In genomic region chr10:17094844-17095243, GRCh38 we compare ENCODE assay signal across 31 cellular contexts.
"Had no signal": no experiment of that assay in that cellular context is flagged by ENCODE, and none has a peak within 500 bp of the region (broad histone marks: within the 10 kb centered on the region; RNA-seq: fewer than 3 reads in every experiment).

No MANE protein-coding gene starts in this region.

- H3K27ac ChIP-seq: ascending aorta, cardiac muscle cell, VCaP had no signal

- H3K36me3 ChIP-seq: ascending aorta, cardiac muscle cell had no signal

- H3K9me3 ChIP-seq: ascending aorta had no signal

- H3K4me3 ChIP-seq: ascending aorta, cardiac muscle cell had no signal

- DNase-seq: activated CD4-positive, alpha-beta memory T cell treated with anti-CD3 and anti-CD28 coated beads, Interleukin-2, amount 10 ng/mL, durations not matched to agents 7 days and 5 days; activated CD4-positive, alpha-beta T cell treated with anti-CD3 and anti-CD28 coated beads for 1 hour; activated CD4-positive, alpha-beta T cell treated with anti-CD3 and anti-CD28 coated beads for 36 hours; activated CD4-positive, alpha-beta T cell treated with anti-CD3 and anti-CD28 coated beads for 48 hours; activated CD4-positive, alpha-beta T cell treated with anti-CD3 and anti-CD28 coated beads, Interleukin-2, amount 10 ng/mL, durations not matched to agents 7 days and 5 days; activated CD4-positive, alpha-beta T cell treated with anti-CD3 and anti-CD28 coated beads, Interleukin-2, amount 50 U/mL, for 48 hours; activated CD4-positive, CD25-positive, alpha-beta regulatory T cell; activated CD8-positive, alpha-beta memory T cell treated with anti-CD3 and anti-CD28 coated beads for 24 hours; activated CD8-positive, alpha-beta memory T cell treated with anti-CD3 and anti-CD28 coated beads, Interleukin-2, amount 10 ng/mL, durations not matched to agents 7 days and 5 days; activated CD8-positive, alpha-beta memory T cell treated with anti-CD3 and anti-CD28 coated beads, Interleukin-2, amount 50 U/mL, for 48 hours; activated CD8-positive, alpha-beta T cell treated with anti-CD3 and anti-CD28 coated beads, Interleukin-2, amount 10 ng/mL, durations not matched to agents 7 days and 5 days; activated effector memory CD4-positive, alpha-beta T cell treated with Interleukin-2 at 50 U/mL for 16 hours; activated gamma-delta T cell; activated naive CD4-positive, alpha-beta T cell treated with anti-CD3 and anti-CD28 coated beads, Interleukin-2, amount 10 ng/mL, durations not matched to agents 7 days and 5 days; activated naive CD4-positive, alpha-beta T cell treated with Interleukin-2 at 50 U/mL for 16 hours; activated naive CD8-positive, alpha-beta T cell treated with anti-CD3 and anti-CD28 coated beads, Interleukin-2, amount 10 ng/mL, durations not matched to agents 7 days and 5 days; activated naive CD8-positive, alpha-beta T cell treated with anti-CD3 and anti-CD28 coated beads, Interleukin-2, amount 50 U/mL, for 24 hours; activated T-cell treated with anti-CD3 and anti-CD28 coated beads, Interleukin-2, amount 50 U/mL, for 24 hours; activated T-cell treated with anti-CD3 and anti-CD28 coated beads, Interleukin-2, amount 50 U/mL, for 48 hours; amygdala; anterior cingulate cortex; caudate nucleus; cerebellar nuclear complex; T-cell; T-helper 2 cell; T-helper 9 cell had no signal

- FAIRE-seq: bronchial epithelial cell had no signal

- ATAC-seq: activated CD4-positive, alpha-beta T cell treated with anti-CD3 and anti-CD28 coated beads for 36 hours; activated CD4-positive, CD25-positive, alpha-beta regulatory T cell treated with anti-CD3 and anti-CD28 coated beads, Interleukin-2, amount 50 U/mL, for 24 hours; activated CD8-positive, alpha-beta memory T cell treated with anti-CD3 and anti-CD28 coated beads, Interleukin-2, amount 10 ng/mL, durations not matched to agents 7 days and 5 days; activated CD8-positive, alpha-beta T cell treated with anti-CD3 and anti-CD28 coated beads, Interleukin-2, amount 10 ng/mL, durations not matched to agents 7 days and 5 days; activated naive CD8-positive, alpha-beta T cell treated with anti-CD3 and anti-CD28 coated beads, Interleukin-2, amount 50 U/mL, for 24 hours; T-cell had no signal

- H3K27me3 ChIP-seq: ascending aorta, cardiac muscle cell had no signal
